ENCODE assay signal across 18 cellular contexts in the genomic region with DNA sequence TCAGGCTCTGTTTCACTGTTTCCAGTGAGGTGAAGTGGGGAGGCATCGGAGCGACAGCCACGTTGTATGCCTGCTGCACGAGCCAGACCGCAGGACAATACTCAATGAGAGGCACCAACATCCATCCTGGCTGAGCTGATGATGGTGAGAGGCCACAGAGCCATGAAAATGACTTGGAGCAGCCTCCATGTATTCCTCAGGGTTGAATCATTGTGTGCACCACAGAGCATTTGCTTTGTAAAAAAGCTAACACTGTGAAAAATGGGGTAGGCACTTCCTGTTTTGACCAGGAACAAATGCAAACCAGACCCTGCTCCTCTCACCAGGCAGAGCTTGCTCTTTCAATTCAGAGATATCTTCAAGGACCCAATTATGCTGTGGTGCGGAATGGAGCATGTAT.
DNase-seq lines count a peak whose midpoint lies in the region; ATAC-seq and TF ChIP-seq lines count a peak whose summit lies in the region.
"Had no signal": no experiment of that assay in that cellular context is flagged by ENCODE, and none has a peak within 500 bp of the region (broad histone marks: within the 10 kb centered on the region; RNA-seq: fewer than 3 reads in every experiment).

No MANE protein-coding gene starts in this region.

- CTCF ChIA-PET in activated CD4-positive, alpha-beta T cell treated with anti-CD3 and anti-CD28 coated beads for 36 hours (lab: Charles Lee), result interaction anchor here (0.6 to 1.3 kb wide), 4 partner anchors 30 to 882 kb away, joined by 3 to 8 read pairs (median 3); no protein-coding TSS in a partner anchor

- no peak for ATAC-seq in naive B cell (ENCODE audit: low read depth in 2 of 2)
- no peak for ATAC-seq in activated CD4-positive, alpha-beta T cell treated with anti-CD3 and anti-CD28 coated beads for 36 hours
- ATAC-seq in activated T-cell treated with anti-CD3 and anti-CD28 coated beads, Interleukin-2, amount 50 U/mL, for 4 hours, result no peak
- ATAC-seq: natural killer cell treated with Interleukin-12 subunit alpha and Interleukin-12 subunit beta and Interleukin-15 and Interleukin-18, amount 100 ng/mL, for 72 hours had no signal

- peaks cover 0 to 18% of the 10 kb centered on the region in 2 donors for H3K36me3 Mint-ChIP-seq in naive B cell
- no peaks in the 10 kb centered on the region for H3K36me3 Mint-ChIP-seq in activated CD4-positive, alpha-beta T cell treated with anti-CD3 and anti-CD28 coated beads for 36 hours (ENCODE audit: low read depth)
- peaks cover 3% of the 10 kb centered on the region for H3K36me3 Mint-ChIP-seq in activated T-cell treated with anti-CD3 and anti-CD28 coated beads, Interleukin-2, amount 50 U/mL, for 4 hours (ENCODE audit: insufficient read depth)

- peaks cover 39 to 58% (median 49%) of the 10 kb centered on the region in 3 donors for H3K4me1 Mint-ChIP-seq in naive B cell
- H3K4me1 Mint-ChIP-seq in activated CD4-positive, alpha-beta T cell treated with anti-CD3 and anti-CD28 coated beads for 36 hours, result peaks cover 28% of the 10 kb centered on the region
- H3K4me1 Mint-ChIP-seq in activated T-cell treated with anti-CD3 and anti-CD28 coated beads, Interleukin-2, amount 50 U/mL, for 4 hours (ENCODE audit: low read depth), result peaks cover 42% of the 10 kb centered on the region

- peaks cover 0 to 23% (median 11%) of the 10 kb centered on the region in 7 donors for H3K9me3 Mint-ChIP-seq in naive B cell
- H3K9me3 Mint-ChIP-seq in activated CD4-positive, alpha-beta T cell treated with anti-CD3 and anti-CD28 coated beads for 36 hours (ENCODE audit: low read depth), result peaks cover 9% of the 10 kb centered on the region
- peaks cover 12% of the 10 kb centered on the region for H3K9me3 Mint-ChIP-seq in activated T-cell treated with anti-CD3 and anti-CD28 coated beads, Interleukin-2, amount 50 U/mL, for 4 hours

- H3K4me3 ChIP-seq in cardiac fibroblast (replicated peaks in 1 of 2; ENCODE audit: low read depth in 2 of 2, low read length in 2 of 2), result no peak overlapping the region
- H3K4me3 ChIP-seq: esophagus muscularis mucosa, skin epidermis, thoracic aorta had no signal

- H3K27ac Mint-ChIP-seq in naive B cell, result peak overlapping the region in 2 of 6 donors; percentile 51 to 57
- no peak overlapping the region for H3K27ac Mint-ChIP-seq in activated CD4-positive, alpha-beta T cell treated with anti-CD3 and anti-CD28 coated beads for 36 hours
- H3K27ac Mint-ChIP-seq: IgD-negative memory B cell; natural killer cell treated with Interleukin-12 subunit alpha and Interleukin-12 subunit beta and Interleukin-15 and Interleukin-18, amount 100 ng/mL, for 72 hours; T-helper 1 cell treated with Interleukin-12 subunit alpha and Interleukin-12 subunit beta and Interleukin-4 antibody, amounts not matched to agents 30 μg/mL and 1 μg/mL, for 36 hours had no signal

- no peaks in the 10 kb centered on the region for H3K27me3 Mint-ChIP-seq in naive B cell
- H3K27me3 Mint-ChIP-seq in activated CD4-positive, alpha-beta T cell treated with anti-CD3 and anti-CD28 coated beads for 36 hours, result peaks cover 40% of the 10 kb centered on the region
- H3K27me3 Mint-ChIP-seq in activated T-cell treated with anti-CD3 and anti-CD28 coated beads, Interleukin-2, amount 50 U/mL, for 4 hours (ENCODE audit: low read depth), result peaks cover 2% of the 10 kb centered on the region
- H3K27me3 Mint-ChIP-seq: IgD-negative memory B cell had no signal

- POLR2A ChIA-PET in activated CD4-positive, alpha-beta T cell treated with anti-CD3 and anti-CD28 coated beads for 36 hours (lab: Charles Lee), result no interaction called here

- no peak for TF ChIP-seq CTCF in cardiac fibroblast (IDR thresholded peaks at IDR 0.05; ENCODE audit: low read depth, low read length)

- peak; percentile 67 for DNase-seq in EL
- peak; percentile 17 for DNase-seq in NAMALWA (ENCODE audit: low spot score)
- DNase-seq in cardiac fibroblast (ENCODE audit: low read depth in 2 of 2), result peak; percentile 29 to 55
- DNase-seq in naive B cell, result no peak
- no peak for DNase-seq in activated CD4-positive, alpha-beta T cell treated with anti-CD3 and anti-CD28 coated beads for 36 hours
- no peak for DNase-seq in NCI-H1105 (lab: John Stamatoyannopoulos, UW)
- no peak for DNase-seq in activated T-cell treated with anti-CD3 and anti-CD28 coated beads, Interleukin-2, amount 50 U/mL, for 4 hours
- DNase-seq: activated CD4-positive, alpha-beta T cell treated with anti-CD3 and anti-CD28 coated beads, Interleukin-2, amount 50 U/mL, for 4 hours; activated gamma-delta T cell; kidney; NCI-H2081 treated with DMSO at 0.1 percent for 48 hours; NK-92 treated with Interleukin-12 subunit alpha and Interleukin-12 subunit beta, amount 100 ng/mL, for 24 hours had no signal

- H3K4me3 Mint-ChIP-seq in naive B cell, result peak overlapping the region in 5 of 8 donors; percentile 6 to 72 (median 38)
- no peak overlapping the region for H3K4me3 Mint-ChIP-seq in activated CD4-positive, alpha-beta T cell treated with anti-CD3 and anti-CD28 coated beads for 36 hours
- no peak overlapping the region for H3K4me3 Mint-ChIP-seq in activated T-cell treated with anti-CD3 and anti-CD28 coated beads, Interleukin-2, amount 50 U/mL, for 4 hours
- H3K4me3 Mint-ChIP-seq: natural killer cell treated with Interleukin-12 subunit alpha and Interleukin-12 subunit beta and Interleukin-15 and Interleukin-18, amount 100 ng/mL, for 72 hours; T-helper 1 cell treated with Interleukin-12 subunit alpha and Interleukin-12 subunit beta and Interleukin-4 antibody, amounts not matched to agents 30 μg/mL and 1 μg/mL, for 36 hours had no signal

- intact Hi-C loops in activated CD4-positive, alpha-beta T cell treated with anti-CD3 and anti-CD28 coated beads for 36 hours (cut with DNase I, micrococcal nuclease), result loop anchor here in 1 of 2 experiments (5.0 kb wide), 5 partner anchors 114 to 1119 kb away; no protein-coding TSS in a partner anchor

Comparison
In these comparisons a context has a peak if more than half of its experiments do, and no peak if none do; other contexts are left out.
1. DNase-seq: peak in EL (single experiment), NAMALWA (single experiment) and cardiac fibroblast (2 of 2); none in naive B cell (single experiment), activated CD4-positive, alpha-beta T cell treated with anti-CD3 and anti-CD28 coated beads for 36 hours (single experiment), NCI-H1105 (single experiment) and activated T-cell treated with anti-CD3 and anti-CD28 coated beads, Interleukin-2, amount 50 U/mL, for 4 hours (single experiment).
2. H3K4me3 Mint-ChIP-seq: peak in naive B cell (5 of 8); none in activated CD4-positive, alpha-beta T cell treated with anti-CD3 and anti-CD28 coated beads for 36 hours (single experiment) and activated T-cell treated with anti-CD3 and anti-CD28 coated beads, Interleukin-2, amount 50 U/mL, for 4 hours (single experiment).